ENCODE assay signal across 1 cellular context in the genomic region with DNA sequence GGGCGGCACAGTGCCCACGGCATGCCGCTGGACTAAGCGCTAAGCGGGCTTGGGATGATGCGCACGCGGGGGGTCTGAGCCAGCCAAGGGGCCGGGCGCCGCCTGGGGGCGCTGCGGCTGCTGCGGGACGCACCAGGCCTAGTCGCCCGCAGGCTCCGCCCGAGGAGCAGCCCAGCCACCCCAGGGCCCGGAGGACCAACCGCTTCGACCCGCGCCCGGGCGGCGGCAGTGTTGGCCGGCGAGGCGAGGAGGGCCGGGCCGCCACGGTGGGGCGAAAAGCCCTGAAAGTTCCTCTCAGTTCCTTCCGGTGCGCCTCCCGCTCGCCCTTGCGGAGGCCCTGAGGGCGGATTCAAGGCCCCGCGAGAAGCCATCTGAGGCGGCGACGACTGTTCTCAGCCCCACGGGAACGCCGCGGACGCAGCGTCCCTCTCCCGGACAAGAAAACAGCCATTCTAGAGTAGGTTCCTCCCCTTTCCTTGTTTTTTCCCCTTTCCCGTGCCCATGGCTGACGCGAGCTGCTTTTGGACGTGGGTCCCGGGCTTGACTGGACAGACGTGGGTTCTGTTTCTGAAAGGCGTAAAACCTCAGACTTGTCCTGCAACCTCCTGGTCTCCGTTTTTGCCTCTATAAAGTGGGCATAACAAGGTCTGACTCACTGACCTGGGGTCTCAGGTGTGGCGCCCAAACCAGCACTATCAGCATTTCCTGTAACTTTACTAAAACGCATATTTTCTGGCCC.
TF ChIP-seq lines count a peak whose summit lies in the region.

A gene with protein sequence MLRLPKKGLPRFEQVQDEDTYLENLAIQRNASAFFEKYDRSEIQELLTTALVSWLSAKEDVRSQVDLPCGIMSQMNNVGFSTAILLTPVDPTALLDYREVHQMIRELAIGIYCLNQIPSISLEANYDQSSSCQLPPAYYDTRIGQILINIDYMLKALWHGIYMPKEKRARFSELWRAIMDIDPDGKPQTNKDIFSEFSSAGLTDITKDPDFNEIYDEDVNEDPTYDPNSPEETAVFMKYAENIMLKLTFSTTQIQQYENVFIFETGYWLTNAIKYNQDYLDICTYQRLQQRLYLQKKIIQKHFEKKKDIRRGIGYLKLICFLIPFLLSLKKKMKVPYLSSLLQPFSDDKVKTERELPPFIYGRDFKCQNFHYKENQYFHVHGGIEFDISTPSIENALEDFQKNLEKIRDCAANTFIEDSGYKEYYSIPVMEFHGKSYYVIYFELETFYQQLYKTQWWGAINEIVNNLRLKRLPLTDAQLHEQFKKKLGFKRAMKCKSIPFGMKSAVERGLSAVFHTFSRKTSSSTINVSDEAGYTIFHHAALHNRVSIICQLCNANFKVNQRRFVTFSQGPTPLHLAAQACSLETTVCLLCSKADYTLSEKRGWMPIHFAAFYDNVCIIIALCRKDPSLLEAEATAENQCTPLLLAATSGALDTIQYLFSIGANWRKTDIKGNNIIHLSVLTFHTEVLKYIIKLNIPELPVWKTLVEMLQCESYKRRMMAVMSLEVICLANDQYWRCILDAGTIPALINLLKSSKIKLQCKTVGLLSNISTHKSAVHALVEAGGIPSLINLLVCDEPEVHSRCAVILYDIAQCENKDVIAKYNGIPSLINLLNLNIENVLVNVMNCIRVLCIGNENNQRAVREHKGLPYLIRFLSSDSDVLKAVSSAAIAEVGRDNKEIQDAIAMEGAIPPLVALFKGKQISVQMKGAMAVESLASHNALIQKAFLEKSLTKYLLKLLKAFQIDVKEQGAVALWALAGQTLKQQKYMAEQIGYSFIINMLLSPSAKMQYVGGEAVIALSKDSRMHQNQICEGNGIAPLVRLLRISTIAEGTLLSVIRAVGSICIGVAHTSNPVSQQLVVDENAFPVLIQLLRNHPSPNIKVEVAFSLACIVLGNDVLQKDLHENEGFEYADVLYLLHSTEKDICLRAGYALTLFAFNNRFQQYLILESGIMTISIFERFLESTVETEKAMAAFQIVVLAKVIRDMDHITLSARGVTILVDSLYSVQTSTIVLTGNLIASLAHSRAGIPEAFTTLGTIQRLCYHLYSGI (N-terminal part only) (plus strand): TSS at position 297 of the 739 bp plus-strand sequence. CDS start 1,821 bp downstream, outside the sequence.

TF ChIP-seq in GM12878, 131 proteins besides CTCF, POLR2A, EP300 and RAD21 (continued from another document and continues in another):
- TF ChIP-seq, protein P1, sequence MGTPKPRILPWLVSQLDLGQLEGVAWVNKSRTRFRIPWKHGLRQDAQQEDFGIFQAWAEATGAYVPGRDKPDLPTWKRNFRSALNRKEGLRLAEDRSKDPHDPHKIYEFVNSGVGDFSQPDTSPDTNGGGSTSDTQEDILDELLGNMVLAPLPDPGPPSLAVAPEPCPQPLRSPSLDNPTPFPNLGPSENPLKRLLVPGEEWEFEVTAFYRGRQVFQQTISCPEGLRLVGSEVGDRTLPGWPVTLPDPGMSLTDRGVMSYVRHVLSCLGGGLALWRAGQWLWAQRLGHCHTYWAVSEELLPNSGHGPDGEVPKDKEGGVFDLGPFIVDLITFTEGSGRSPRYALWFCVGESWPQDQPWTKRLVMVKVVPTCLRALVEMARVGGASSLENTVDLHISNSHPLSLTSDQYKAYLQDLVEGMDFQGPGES (IDR thresholded peaks at IDR 0.05) = 0 out of 2 replicates have a peak, but pooled peaks have one; percentile 49
- TF ChIP-seq GABPA (IDR thresholded peaks at IDR 0.05; ENCODE audit: low read depth) (peak; percentile 45; the same call in 1 of the 2 replicates), STAT1 (conservative IDR thresholded peaks at IDR 0.05) (peak; percentile 88; the same call in 1 of the 2 replicates), NR2C2 (IDR thresholded peaks at IDR 0.05; ENCODE audit: borderline replicate concordance, control insufficient read depth, insufficient read length, low read depth) (no peak), NR2F1 (conservative IDR thresholded peaks at IDR 0.05) (0 out of 2 replicates have a peak, but pooled peaks have one; percentile 60), ASH2L (IDR thresholded peaks at IDR 0.05; ENCODE audit: borderline replicate concordance, low read depth) (no peak), DPF2 (IDR thresholded peaks at IDR 0.05) (peak; percentile 91), NFIC (IDR thresholded peaks at IDR 0.05; ENCODE audit: low read depth, low read length) (no peak), RUNX3 (IDR thresholded peaks at IDR 0.05; ENCODE audit: low read length) (no peak; the same call in 1 of the 2 replicates), HDAC6 (IDR thresholded peaks at IDR 0.05; ENCODE audit: unreplicated experiment) (no peak), CBFB (IDR thresholded peaks at IDR 0.05; ENCODE audit: low read depth) (peak; percentile 33; the same call in 1 of the 2 replicates), TARDBP (IDR thresholded peaks at IDR 0.05; ENCODE audit: borderline replicate concordance) (no peak), TCF7 (IDR thresholded peaks at IDR 0.05; ENCODE audit: borderline replicate concordance) (no peak), ZBED1 (IDR thresholded peaks at IDR 0.05; ENCODE audit: borderline replicate concordance) (no peak), YY1 (IDR thresholded peaks at IDR 0.05; ENCODE audit: low read depth, low read length) (peak; percentile 82), JUNB (IDR thresholded peaks at IDR 0.05) (no peak), MYB (IDR thresholded peaks at IDR 0.05; ENCODE audit: borderline replicate concordance, low read depth, low read length) (no peak), BRCA1 (IDR thresholded peaks at IDR 0.05; ENCODE audit: low read depth, low read length) (no peak), BMI1 (IDR thresholded peaks at IDR 0.05; ENCODE audit: borderline replicate concordance) (no peak), RAD51 (IDR thresholded peaks at IDR 0.05) (no peak), MTA3 (IDR thresholded peaks at IDR 0.05; ENCODE audit: borderline replicate concordance, low read length) (peak; percentile 56; the same call in 1 of the 2 replicates), WRNIP1 (IDR thresholded peaks at IDR 0.05; ENCODE audit: borderline replicate concordance, low read depth, low read length) (no peak), IKZF2 (IDR thresholded peaks at IDR 0.05) (peak; percentile 20 to 37; a peak in 2 of 4 replicates), BACH1 (IDR thresholded peaks at IDR 0.05; ENCODE audit: borderline replicate concordance) (peak; percentile 80), PAX5 (IDR thresholded peaks at IDR 0.05; ENCODE audit: borderline replicate concordance, low read depth, low read length) (peak; percentile 11; the same call in 1 of the 2 replicates), TBL1XR1 (IDR thresholded peaks at IDR 0.05; ENCODE audit: low read depth, low read length) (no peak), HDAC2 (IDR thresholded peaks at IDR 0.05) (no peak)
- TF ChIP-seq, protein P2, sequence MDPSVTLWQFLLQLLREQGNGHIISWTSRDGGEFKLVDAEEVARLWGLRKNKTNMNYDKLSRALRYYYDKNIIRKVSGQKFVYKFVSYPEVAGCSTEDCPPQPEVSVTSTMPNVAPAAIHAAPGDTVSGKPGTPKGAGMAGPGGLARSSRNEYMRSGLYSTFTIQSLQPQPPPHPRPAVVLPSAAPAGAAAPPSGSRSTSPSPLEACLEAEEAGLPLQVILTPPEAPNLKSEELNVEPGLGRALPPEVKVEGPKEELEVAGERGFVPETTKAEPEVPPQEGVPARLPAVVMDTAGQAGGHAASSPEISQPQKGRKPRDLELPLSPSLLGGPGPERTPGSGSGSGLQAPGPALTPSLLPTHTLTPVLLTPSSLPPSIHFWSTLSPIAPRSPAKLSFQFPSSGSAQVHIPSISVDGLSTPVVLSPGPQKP (IDR thresholded peaks at IDR 0.05; ENCODE audit: low read depth, low read length) = 0 out of 2 replicates have a peak, but pooled peaks have one; percentile 68
- TF ChIP-seq, protein P3, sequence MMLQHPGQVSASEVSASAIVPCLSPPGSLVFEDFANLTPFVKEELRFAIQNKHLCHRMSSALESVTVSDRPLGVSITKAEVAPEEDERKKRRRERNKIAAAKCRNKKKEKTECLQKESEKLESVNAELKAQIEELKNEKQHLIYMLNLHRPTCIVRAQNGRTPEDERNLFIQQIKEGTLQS (IDR thresholded peaks at IDR 0.05; ENCODE audit: borderline replicate concordance, extremely low read depth, low read depth, low read length) = no peak
- TF ChIP-seq, protein P4, sequence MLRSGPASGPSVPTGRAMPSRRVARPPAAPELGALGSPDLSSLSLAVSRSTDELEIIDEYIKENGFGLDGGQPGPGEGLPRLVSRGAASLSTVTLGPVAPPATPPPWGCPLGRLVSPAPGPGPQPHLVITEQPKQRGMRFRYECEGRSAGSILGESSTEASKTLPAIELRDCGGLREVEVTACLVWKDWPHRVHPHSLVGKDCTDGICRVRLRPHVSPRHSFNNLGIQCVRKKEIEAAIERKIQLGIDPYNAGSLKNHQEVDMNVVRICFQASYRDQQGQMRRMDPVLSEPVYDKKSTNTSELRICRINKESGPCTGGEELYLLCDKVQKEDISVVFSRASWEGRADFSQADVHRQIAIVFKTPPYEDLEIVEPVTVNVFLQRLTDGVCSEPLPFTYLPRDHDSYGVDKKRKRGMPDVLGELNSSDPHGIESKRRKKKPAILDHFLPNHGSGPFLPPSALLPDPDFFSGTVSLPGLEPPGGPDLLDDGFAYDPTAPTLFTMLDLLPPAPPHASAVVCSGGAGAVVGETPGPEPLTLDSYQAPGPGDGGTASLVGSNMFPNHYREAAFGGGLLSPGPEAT (IDR thresholded peaks at IDR 0.05; ENCODE audit: low read depth) = no peak
- TF ChIP-seq, protein P5, sequence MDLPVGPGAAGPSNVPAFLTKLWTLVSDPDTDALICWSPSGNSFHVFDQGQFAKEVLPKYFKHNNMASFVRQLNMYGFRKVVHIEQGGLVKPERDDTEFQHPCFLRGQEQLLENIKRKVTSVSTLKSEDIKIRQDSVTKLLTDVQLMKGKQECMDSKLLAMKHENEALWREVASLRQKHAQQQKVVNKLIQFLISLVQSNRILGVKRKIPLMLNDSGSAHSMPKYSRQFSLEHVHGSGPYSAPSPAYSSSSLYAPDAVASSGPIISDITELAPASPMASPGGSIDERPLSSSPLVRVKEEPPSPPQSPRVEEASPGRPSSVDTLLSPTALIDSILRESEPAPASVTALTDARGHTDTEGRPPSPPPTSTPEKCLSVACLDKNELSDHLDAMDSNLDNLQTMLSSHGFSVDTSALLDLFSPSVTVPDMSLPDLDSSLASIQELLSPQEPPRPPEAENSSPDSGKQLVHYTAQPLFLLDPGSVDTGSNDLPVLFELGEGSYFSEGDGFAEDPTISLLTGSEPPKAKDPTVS (IDR thresholded peaks at IDR 0.05; ENCODE audit: low read depth, low read length) = no peak
- TF ChIP-seq, protein P6, sequence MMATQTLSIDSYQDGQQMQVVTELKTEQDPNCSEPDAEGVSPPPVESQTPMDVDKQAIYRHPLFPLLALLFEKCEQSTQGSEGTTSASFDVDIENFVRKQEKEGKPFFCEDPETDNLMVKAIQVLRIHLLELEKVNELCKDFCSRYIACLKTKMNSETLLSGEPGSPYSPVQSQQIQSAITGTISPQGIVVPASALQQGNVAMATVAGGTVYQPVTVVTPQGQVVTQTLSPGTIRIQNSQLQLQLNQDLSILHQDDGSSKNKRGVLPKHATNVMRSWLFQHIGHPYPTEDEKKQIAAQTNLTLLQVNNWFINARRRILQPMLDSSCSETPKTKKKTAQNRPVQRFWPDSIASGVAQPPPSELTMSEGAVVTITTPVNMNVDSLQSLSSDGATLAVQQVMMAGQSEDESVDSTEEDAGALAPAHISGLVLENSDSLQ (IDR thresholded peaks at IDR 0.05) = no peak
- TF ChIP-seq, protein P7, sequence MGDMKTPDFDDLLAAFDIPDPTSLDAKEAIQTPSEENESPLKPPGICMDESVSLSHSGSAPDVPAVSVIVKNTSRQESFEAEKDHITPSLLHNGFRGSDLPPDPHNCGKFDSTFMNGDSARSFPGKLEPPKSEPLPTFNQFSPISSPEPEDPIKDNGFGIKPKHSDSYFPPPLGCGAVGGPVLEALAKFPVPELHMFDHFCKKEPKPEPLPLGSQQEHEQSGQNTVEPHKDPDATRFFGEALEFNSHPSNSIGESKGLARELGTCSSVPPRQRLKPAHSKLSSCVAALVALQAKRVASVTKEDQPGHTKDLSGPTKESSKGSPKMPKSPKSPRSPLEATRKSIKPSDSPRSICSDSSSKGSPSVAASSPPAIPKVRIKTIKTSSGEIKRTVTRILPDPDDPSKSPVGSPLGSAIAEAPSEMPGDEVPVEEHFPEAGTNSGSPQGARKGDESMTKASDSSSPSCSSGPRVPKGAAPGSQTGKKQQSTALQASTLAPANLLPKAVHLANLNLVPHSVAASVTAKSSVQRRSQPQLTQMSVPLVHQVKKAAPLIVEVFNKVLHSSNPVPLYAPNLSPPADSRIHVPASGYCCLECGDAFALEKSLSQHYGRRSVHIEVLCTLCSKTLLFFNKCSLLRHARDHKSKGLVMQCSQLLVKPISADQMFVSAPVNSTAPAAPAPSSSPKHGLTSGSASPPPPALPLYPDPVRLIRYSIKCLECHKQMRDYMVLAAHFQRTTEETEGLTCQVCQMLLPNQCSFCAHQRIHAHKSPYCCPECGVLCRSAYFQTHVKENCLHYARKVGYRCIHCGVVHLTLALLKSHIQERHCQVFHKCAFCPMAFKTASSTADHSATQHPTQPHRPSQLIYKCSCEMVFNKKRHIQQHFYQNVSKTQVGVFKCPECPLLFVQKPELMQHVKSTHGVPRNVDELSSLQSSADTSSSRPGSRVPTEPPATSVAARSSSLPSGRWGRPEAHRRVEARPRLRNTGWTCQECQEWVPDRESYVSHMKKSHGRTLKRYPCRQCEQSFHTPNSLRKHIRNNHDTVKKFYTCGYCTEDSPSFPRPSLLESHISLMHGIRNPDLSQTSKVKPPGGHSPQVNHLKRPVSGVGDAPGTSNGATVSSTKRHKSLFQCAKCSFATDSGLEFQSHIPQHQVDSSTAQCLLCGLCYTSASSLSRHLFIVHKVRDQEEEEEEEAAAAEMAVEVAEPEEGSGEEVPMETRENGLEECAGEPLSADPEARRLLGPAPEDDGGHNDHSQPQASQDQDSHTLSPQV (IDR thresholded peaks at IDR 0.05) = peak; percentile 76; the same call in 1 of the 2 replicates
- TF ChIP-seq, protein P8, sequence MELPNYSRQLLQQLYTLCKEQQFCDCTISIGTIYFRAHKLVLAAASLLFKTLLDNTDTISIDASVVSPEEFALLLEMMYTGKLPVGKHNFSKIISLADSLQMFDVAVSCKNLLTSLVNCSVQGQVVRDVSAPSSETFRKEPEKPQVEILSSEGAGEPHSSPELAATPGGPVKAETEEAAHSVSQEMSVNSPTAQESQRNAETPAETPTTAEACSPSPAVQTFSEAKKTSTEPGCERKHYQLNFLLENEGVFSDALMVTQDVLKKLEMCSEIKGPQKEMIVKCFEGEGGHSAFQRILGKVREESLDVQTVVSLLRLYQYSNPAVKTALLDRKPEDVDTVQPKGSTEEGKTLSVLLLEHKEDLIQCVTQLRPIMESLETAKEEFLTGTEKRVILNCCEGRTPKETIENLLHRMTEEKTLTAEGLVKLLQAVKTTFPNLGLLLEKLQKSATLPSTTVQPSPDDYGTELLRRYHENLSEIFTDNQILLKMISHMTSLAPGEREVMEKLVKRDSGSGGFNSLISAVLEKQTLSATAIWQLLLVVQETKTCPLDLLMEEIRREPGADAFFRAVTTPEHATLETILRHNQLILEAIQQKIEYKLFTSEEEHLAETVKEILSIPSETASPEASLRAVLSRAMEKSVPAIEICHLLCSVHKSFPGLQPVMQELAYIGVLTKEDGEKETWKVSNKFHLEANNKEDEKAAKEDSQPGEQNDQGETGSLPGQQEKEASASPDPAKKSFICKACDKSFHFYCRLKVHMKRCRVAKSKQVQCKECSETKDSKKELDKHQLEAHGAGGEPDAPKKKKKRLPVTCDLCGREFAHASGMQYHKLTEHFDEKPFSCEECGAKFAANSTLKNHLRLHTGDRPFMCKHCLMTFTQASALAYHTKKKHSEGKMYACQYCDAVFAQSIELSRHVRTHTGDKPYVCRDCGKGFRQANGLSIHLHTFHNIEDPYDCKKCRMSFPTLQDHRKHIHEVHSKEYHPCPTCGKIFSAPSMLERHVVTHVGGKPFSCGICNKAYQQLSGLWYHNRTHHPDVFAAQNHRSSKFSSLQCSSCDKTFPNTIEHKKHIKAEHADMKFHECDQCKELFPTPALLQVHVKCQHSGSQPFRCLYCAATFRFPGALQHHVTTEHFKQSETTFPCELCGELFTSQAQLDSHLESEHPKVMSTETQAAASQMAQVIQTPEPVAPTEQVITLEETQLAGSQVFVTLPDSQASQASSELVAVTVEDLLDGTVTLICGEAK (IDR thresholded peaks at IDR 0.05; ENCODE audit: borderline replicate concordance) = peak; percentile 66; the same call in 1 of the 2 replicates
